Comparison of ENCODE assay signal across 1 cellular context in the genomic region with DNA sequence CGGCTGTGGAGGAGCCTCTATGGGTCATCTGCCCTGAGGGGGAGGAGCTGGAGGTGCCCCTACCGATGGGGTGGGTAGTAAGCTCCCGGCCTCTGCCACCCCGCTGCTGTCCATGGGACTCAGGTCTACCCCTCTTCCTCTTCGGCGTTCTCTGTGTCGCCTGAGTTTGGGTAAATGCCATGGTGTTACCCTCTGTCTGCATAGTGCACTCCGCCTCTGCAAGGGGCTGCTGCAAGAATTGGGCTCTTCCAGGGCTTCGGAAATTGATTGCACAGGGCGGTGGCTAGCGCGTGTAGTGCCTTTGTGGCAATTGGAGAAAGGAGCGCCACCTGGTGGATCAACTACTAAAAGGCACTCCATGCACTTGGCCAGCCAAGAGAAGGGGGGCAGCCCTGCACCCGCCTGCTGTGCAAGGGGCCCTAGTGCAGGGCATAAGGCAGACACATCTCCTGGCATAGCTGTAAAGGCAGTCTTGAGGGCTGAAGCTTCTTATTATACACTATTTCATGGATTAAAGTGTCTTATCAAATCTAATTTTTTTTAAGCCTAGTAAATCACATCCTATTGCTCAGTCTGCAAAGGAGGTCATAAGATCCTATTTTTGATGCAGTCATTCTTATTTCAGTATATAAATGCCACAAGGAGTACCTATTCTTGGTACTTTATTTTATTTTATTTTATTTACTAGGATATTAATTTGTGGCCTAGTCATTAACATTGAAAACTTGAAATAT.
TF ChIP-seq lines count a peak whose summit lies in the region.

No MANE protein-coding gene starts in this region.

TF ChIP-seq in HepG2, 621 proteins besides CTCF, POLR2A, EP300 and RAD21 (continued from another document and continues in another):
- TF ChIP-seq, protein P1, sequence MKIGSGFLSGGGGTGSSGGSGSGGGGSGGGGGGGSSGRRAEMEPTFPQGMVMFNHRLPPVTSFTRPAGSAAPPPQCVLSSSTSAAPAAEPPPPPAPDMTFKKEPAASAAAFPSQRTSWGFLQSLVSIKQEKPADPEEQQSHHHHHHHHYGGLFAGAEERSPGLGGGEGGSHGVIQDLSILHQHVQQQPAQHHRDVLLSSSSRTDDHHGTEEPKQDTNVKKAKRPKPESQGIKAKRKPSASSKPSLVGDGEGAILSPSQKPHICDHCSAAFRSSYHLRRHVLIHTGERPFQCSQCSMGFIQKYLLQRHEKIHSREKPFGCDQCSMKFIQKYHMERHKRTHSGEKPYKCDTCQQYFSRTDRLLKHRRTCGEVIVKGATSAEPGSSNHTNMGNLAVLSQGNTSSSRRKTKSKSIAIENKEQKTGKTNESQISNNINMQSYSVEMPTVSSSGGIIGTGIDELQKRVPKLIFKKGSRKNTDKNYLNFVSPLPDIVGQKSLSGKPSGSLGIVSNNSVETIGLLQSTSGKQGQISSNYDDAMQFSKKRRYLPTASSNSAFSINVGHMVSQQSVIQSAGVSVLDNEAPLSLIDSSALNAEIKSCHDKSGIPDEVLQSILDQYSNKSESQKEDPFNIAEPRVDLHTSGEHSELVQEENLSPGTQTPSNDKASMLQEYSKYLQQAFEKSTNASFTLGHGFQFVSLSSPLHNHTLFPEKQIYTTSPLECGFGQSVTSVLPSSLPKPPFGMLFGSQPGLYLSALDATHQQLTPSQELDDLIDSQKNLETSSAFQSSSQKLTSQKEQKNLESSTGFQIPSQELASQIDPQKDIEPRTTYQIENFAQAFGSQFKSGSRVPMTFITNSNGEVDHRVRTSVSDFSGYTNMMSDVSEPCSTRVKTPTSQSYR (CRISPR knock-in tag; IDR thresholded peaks at IDR 0.05; ENCODE audit: borderline replicate concordance), result no peak
- TF ChIP-seq ZNF619 (CRISPR knock-in tag; IDR thresholded peaks at IDR 0.05) (0 out of 2 replicates have a peak, but pooled peaks have one; percentile 81), FOXO4 (CRISPR knock-in tag; conservative IDR thresholded peaks at IDR 0.05) (0 out of 2 replicates have a peak, but pooled peaks have one; percentile 92), ZFX (CRISPR knock-in tag; IDR thresholded peaks at IDR 0.05; ENCODE audit: low read depth) (peak; percentile 22; the same call in 1 of the 2 replicates), SPEN (CRISPR knock-in tag; IDR thresholded peaks at IDR 0.05; ENCODE audit: low read depth) (peak; percentile 55; the same call in 1 of the 2 replicates), EEA1 (CRISPR knock-in tag; IDR thresholded peaks at IDR 0.05; ENCODE audit: borderline replicate concordance) (0 out of 2 replicates have a peak, but pooled peaks have one; percentile 36), GATAD2A (CRISPR knock-in tag; IDR thresholded peaks at IDR 0.05) (peak; percentile 27; the same call in 1 of the 2 replicates), STAG1 (CRISPR knock-in tag; IDR thresholded peaks at IDR 0.05) (peak; percentile 58), ZNF331 (CRISPR knock-in tag; IDR thresholded peaks at IDR 0.05) (peak; percentile 71; the same call in 1 of the 2 replicates), ZNF558 (CRISPR knock-in tag; IDR thresholded peaks at IDR 0.05; ENCODE audit: borderline replicate concordance) (no peak), ZNF547 (CRISPR knock-in tag; IDR thresholded peaks at IDR 0.05) (peak; percentile 28; the same call in 1 of the 2 replicates), NFE2L2 (IDR thresholded peaks at IDR 0.05; ENCODE audit: low read length) (peak; percentile 17; the same call in 1 of the 2 replicates), SMAD9 (CRISPR knock-in tag; IDR thresholded peaks at IDR 0.05) (no peak), ZNF34 (CRISPR knock-in tag; IDR thresholded peaks at IDR 0.05; ENCODE audit: borderline replicate concordance) (no peak), CEBPB (IDR thresholded peaks at IDR 0.05; ENCODE audit: borderline replicate concordance, low read depth, low read length) (0 out of 2 replicates have a peak, but pooled peaks have one; percentile 19), ZNF788 (CRISPR knock-in tag; IDR thresholded peaks at IDR 0.05; ENCODE audit: borderline replicate concordance) (peak; percentile 50; the same call in 1 of the 2 replicates), ZMAT5 (CRISPR knock-in tag; IDR thresholded peaks at IDR 0.05; ENCODE audit: borderline replicate concordance, low read depth) (no peak), FOSL2 (CRISPR knock-in tag; IDR thresholded peaks at IDR 0.05) (peak; percentile 26; the same call in 1 of the 2 replicates), PHF20 (CRISPR knock-in tag; IDR thresholded peaks at IDR 0.05) (no peak), HNRNPL (IDR thresholded peaks at IDR 0.05; ENCODE audit: low read depth, low read length) (0 out of 2 replicates have a peak, but pooled peaks have one; percentile 47), HOXA7 (CRISPR knock-in tag; IDR thresholded peaks at IDR 0.05) (no peak), ZFP91 (CRISPR knock-in tag; IDR thresholded peaks at IDR 0.05; ENCODE audit: borderline replicate concordance) (peak; percentile 46; the same call in 1 of the 2 replicates), SMC3 (IDR thresholded peaks at IDR 0.05; ENCODE audit: low read length) (peak; percentile 51; the same call in 1 of the 2 replicates), ARNT2 (CRISPR knock-in tag; IDR thresholded peaks at IDR 0.05; ENCODE audit: low read depth) (no peak), XRCC5 (optimal IDR thresholded peaks at IDR 0.05; ENCODE audit: low read length) (peak; percentile 84), FOXK2 (IDR thresholded peaks at IDR 0.05) (no peak), ETV6 (CRISPR knock-in tag; conservative IDR thresholded peaks at IDR 0.05) (peak; percentile 78; the same call in 1 of the 2 replicates), BORCS8-MEF2B (CRISPR knock-in tag; IDR thresholded peaks at IDR 0.05) (peak; percentile 65; the same call in 1 of the 2 replicates), AHR (CRISPR knock-in tag; IDR thresholded peaks at IDR 0.05) (no peak), POGZ (CRISPR knock-in tag; IDR thresholded peaks at IDR 0.05) (no peak), TBX2 (CRISPR knock-in tag; IDR thresholded peaks at IDR 0.05; ENCODE audit: borderline replicate concordance) (peak; percentile 30; the same call in 1 of the 2 replicates), TFAP4 (IDR thresholded peaks at IDR 0.05; ENCODE audit: borderline replicate concordance, low read depth) (no peak), ZBTB25 (CRISPR knock-in tag; IDR thresholded peaks at IDR 0.05) (no peak), ARID2 (CRISPR knock-in tag; IDR thresholded peaks at IDR 0.05; ENCODE audit: borderline replicate concordance) (no peak), ZNF883 (CRISPR knock-in tag; IDR thresholded peaks at IDR 0.05; ENCODE audit: not compliant biosample characterization) (peak; percentile 46), ZNF24 (IDR thresholded peaks at IDR 0.05) (no peak), SMYD3 (CRISPR knock-in tag; IDR thresholded peaks at IDR 0.05) (0 out of 2 replicates have a peak, but pooled peaks have one; percentile 25), TP53 (CRISPR knock-in tag; conservative IDR thresholded peaks at IDR 0.05) (no peak), ZNF3 (CRISPR knock-in tag; IDR thresholded peaks at IDR 0.05) (no peak)
- TF ChIP-seq, protein P2, sequence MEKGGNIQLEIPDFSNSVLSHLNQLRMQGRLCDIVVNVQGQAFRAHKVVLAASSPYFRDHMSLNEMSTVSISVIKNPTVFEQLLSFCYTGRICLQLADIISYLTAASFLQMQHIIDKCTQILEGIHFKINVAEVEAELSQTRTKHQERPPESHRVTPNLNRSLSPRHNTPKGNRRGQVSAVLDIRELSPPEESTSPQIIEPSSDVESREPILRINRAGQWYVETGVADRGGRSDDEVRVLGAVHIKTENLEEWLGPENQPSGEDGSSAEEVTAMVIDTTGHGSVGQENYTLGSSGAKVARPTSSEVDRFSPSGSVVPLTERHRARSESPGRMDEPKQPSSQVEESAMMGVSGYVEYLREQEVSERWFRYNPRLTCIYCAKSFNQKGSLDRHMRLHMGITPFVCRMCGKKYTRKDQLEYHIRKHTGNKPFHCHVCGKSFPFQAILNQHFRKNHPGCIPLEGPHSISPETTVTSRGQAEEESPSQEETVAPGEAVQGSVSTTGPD (CRISPR knock-in tag; IDR thresholded peaks at IDR 0.05), result no peak
- TF ChIP-seq, protein P3, sequence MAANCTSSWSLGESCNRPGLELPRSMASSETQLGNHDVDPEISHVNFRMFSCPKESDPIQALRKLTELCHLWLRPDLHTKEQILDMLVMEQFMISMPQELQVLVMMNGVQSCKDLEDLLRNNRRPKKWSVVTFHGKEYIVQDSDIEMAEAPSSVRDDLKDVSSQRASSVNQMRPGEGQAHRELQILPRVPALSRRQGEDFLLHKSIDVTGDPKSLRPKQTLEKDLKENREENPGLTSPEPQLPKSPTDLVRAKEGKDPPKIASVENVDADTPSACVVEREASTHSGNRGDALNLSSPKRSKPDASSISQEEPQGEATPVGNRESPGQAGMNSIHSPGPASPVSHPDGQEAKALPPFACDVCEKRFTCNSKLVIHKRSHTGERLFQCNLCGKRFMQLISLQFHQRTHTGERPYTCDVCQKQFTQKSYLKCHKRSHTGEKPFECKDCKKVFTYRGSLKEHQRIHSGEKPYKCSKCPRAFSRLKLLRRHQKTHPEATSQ (CRISPR knock-in tag; IDR thresholded peaks at IDR 0.05; ENCODE audit: borderline replicate concordance), result no peak
- TF ChIP-seq, protein P4, sequence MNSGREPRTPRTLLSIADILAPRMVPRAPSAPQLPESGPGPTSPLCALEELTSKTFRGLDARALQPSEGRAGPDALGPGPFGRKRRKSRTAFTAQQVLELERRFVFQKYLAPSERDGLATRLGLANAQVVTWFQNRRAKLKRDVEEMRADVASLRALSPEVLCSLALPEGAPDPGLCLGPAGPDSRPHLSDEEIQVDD (CRISPR knock-in tag; IDR thresholded peaks at IDR 0.05; ENCODE audit: borderline replicate concordance), result peak; percentile 77; the same call in 1 of the 2 replicates
- TF ChIP-seq, protein P5, sequence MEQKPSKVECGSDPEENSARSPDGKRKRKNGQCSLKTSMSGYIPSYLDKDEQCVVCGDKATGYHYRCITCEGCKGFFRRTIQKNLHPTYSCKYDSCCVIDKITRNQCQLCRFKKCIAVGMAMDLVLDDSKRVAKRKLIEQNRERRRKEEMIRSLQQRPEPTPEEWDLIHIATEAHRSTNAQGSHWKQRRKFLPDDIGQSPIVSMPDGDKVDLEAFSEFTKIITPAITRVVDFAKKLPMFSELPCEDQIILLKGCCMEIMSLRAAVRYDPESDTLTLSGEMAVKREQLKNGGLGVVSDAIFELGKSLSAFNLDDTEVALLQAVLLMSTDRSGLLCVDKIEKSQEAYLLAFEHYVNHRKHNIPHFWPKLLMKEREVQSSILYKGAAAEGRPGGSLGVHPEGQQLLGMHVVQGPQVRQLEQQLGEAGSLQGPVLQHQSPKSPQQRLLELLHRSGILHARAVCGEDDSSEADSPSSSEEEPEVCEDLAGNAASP (CRISPR knock-in tag; IDR thresholded peaks at IDR 0.05; ENCODE audit: borderline replicate concordance), result 0 out of 2 replicates have a peak, but pooled peaks have one; percentile 39
- TF ChIP-seq, protein P6, sequence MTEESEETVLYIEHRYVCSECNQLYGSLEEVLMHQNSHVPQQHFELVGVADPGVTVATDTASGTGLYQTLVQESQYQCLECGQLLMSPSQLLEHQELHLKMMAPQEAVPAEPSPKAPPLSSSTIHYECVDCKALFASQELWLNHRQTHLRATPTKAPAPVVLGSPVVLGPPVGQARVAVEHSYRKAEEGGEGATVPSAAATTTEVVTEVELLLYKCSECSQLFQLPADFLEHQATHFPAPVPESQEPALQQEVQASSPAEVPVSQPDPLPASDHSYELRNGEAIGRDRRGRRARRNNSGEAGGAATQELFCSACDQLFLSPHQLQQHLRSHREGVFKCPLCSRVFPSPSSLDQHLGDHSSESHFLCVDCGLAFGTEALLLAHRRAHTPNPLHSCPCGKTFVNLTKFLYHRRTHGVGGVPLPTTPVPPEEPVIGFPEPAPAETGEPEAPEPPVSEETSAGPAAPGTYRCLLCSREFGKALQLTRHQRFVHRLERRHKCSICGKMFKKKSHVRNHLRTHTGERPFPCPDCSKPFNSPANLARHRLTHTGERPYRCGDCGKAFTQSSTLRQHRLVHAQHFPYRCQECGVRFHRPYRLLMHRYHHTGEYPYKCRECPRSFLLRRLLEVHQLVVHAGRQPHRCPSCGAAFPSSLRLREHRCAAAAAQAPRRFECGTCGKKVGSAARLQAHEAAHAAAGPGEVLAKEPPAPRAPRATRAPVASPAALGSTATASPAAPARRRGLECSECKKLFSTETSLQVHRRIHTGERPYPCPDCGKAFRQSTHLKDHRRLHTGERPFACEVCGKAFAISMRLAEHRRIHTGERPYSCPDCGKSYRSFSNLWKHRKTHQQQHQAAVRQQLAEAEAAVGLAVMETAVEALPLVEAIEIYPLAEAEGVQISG (CRISPR knock-in tag; IDR thresholded peaks at IDR 0.05), result peak; percentile 54
